ENCODE assay signal across 17 cellular contexts in genomic region chr12:89882757-89883156, GRCh38.
DNase-seq lines count a peak whose midpoint lies in the region; ATAC-seq and TF ChIP-seq lines count a peak whose summit lies in the region.
"Had no signal": no experiment of that assay in that cellular context is flagged by ENCODE, and none has a peak within 500 bp of the region (broad histone marks: within the 10 kb centered on the region; RNA-seq: fewer than 3 reads in every experiment).

No MANE protein-coding gene starts in this region.

- H3K4me3 Mint-ChIP-seq in activated naive CD8-positive, alpha-beta T cell: no peak overlapping the region
- H3K4me3 Mint-ChIP-seq in activated naive CD8-positive, alpha-beta T cell treated with anti-CD3 and anti-CD28 coated beads for 36 hours: no peak overlapping the region
- no peak overlapping the region for H3K4me3 Mint-ChIP-seq in T-helper 17 cell
- no peak overlapping the region for H3K4me3 Mint-ChIP-seq in naive thymus-derived CD8-positive, alpha-beta T cell
- H3K4me3 Mint-ChIP-seq: GM23338 had no signal

- peaks cover 52% of the 10 kb centered on the region for H3K4me1 Mint-ChIP-seq in activated naive CD8-positive, alpha-beta T cell (ENCODE audit: low read depth)
- H3K4me1 Mint-ChIP-seq in activated naive CD8-positive, alpha-beta T cell treated with anti-CD3 and anti-CD28 coated beads for 36 hours: peaks cover 56% of the 10 kb centered on the region
- peaks cover 27% of the 10 kb centered on the region for H3K4me1 Mint-ChIP-seq in T-helper 17 cell
- peaks cover 15 to 66% (median 52%) of the 10 kb centered on the region in 4 donors for H3K4me1 Mint-ChIP-seq in naive thymus-derived CD8-positive, alpha-beta T cell

- DNase-seq in activated naive CD8-positive, alpha-beta T cell treated with anti-CD3 and anti-CD28 coated beads for 36 hours: no peak
- DNase-seq in T-helper 17 cell (no peak), left colon (no peak), ascending aorta (ENCODE audit: low spot score in 2 of 2) (no peak), NOMO-1 (lab: John Stamatoyannopoulos, UW; ENCODE audit: unreplicated experiment in 2 of 2) (no peak)
- no peak for DNase-seq in naive thymus-derived CD8-positive, alpha-beta T cell
- DNase-seq in stimulated activated naive CD4-positive, alpha-beta T cell (lab: John Stamatoyannopoulos, UW): no peak
- DNase-seq: Calu3, NCI-H1092, NCI-H1694, NCI-H345, SHP77 had no signal

- no peak overlapping the region for H3K4me3 ChIP-seq in ascending aorta
- H3K4me3 ChIP-seq: GM23338 had no signal

- ATAC-seq in T-helper 17 cell (no peak), left colon (no peak)
- ATAC-seq in naive thymus-derived CD8-positive, alpha-beta T cell: no peak

- H3K9me3 ChIP-seq in T-helper 17 cell (ENCODE audit: control insufficient read depth, low read length, poor library complexity, severe bottlenecking) (no peaks in the 10 kb centered on the region), ascending aorta (no peaks in the 10 kb centered on the region)

- no peaks in the 10 kb centered on the region for H3K36me3 ChIP-seq in ascending aorta

- no peaks in the 10 kb centered on the region for H3K27me3 Mint-ChIP-seq in activated naive CD8-positive, alpha-beta T cell
- no peaks in the 10 kb centered on the region for H3K27me3 Mint-ChIP-seq in activated naive CD8-positive, alpha-beta T cell treated with anti-CD3 and anti-CD28 coated beads for 36 hours
- H3K27me3 Mint-ChIP-seq in T-helper 17 cell: no peaks in the 10 kb centered on the region
- H3K27me3 Mint-ChIP-seq in naive thymus-derived CD8-positive, alpha-beta T cell: no peaks in the 10 kb centered on the region

- no peaks in the 10 kb centered on the region for H3K27me3 ChIP-seq in ascending aorta

- H3K4me1 ChIP-seq in ascending aorta: no peaks in the 10 kb centered on the region

- no peak for TF ChIP-seq CTCF in ascending aorta (IDR thresholded peaks at IDR 0.05)

- H3K27ac ChIP-seq in ascending aorta: no peak overlapping the region
- H3K27ac ChIP-seq: 22Rv1, C4-2B, KMS-11 had no signal

- POLR2A ChIA-PET in naive thymus-derived CD8-positive, alpha-beta T cell (lab: Charles Lee): interaction anchor here (1.2 to 4.5 kb wide), 3 partner anchors 20 to 174 kb away, joined by 3 to 41 read pairs (median 39); partner anchors contain the start of gene ATP2B1

- intact Hi-C loops in left colon (cut with DNase I, micrococcal nuclease) (no loop called here), ascending aorta (cut with DNase I) (no loop called here)

- peak overlapping the region; percentile 28 for H3K27ac Mint-ChIP-seq in activated naive CD8-positive, alpha-beta T cell
- H3K27ac Mint-ChIP-seq in activated naive CD8-positive, alpha-beta T cell treated with anti-CD3 and anti-CD28 coated beads for 36 hours: no peak overlapping the region
- H3K27ac Mint-ChIP-seq in T-helper 17 cell: peak overlapping the region; percentile 98
- H3K27ac Mint-ChIP-seq in naive thymus-derived CD8-positive, alpha-beta T cell: peak overlapping the region in 7 of 10 donors; percentile 55 to 98 (median 92)

- H3K9me3 Mint-ChIP-seq in activated naive CD8-positive, alpha-beta T cell (ENCODE audit: low read depth): no peaks in the 10 kb centered on the region
- peaks cover 2% of the 10 kb centered on the region for H3K9me3 Mint-ChIP-seq in activated naive CD8-positive, alpha-beta T cell treated with anti-CD3 and anti-CD28 coated beads for 36 hours
- peaks cover 0 to 4% (median 0%) of the 10 kb centered on the region in 9 donors for H3K9me3 Mint-ChIP-seq in naive thymus-derived CD8-positive, alpha-beta T cell
- H3K9me3 Mint-ChIP-seq: GM23338 had no signal

- H3K36me3 Mint-ChIP-seq in activated naive CD8-positive, alpha-beta T cell: peaks cover 3% of the 10 kb centered on the region
- peaks cover 15% of the 10 kb centered on the region for H3K36me3 Mint-ChIP-seq in activated naive CD8-positive, alpha-beta T cell treated with anti-CD3 and anti-CD28 coated beads for 36 hours
- H3K36me3 Mint-ChIP-seq in T-helper 17 cell (ENCODE audit: low read depth): no peaks in the 10 kb centered on the region
- H3K36me3 Mint-ChIP-seq in naive thymus-derived CD8-positive, alpha-beta T cell: peaks cover 0 to 6% (median 0%) of the 10 kb centered on the region in 3 donors
